Comparison of ENCODE assay signal across 25 cellular contexts in the genomic region with DNA sequence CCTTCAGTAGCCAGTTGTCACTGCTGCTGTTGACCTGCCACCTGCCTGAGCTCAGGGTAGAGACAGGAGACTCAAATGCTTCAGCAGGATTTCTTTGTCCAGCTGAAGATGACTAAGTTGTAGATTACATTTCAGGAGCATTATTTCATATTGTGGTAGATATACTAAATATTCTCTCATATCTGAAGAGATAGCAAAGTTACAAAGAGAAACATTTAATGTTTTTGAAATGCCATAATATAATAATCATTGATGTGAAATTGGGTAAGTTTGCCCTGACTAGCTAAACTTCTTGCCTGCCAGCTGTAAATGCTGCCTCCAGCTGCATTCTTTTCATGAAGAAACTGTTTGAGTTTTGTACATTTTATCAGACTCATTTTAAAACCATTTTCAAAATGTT.
"Had no signal": no experiment of that assay in that cellular context is flagged by ENCODE, and none has a peak within 500 bp of the region (broad histone marks: within the 10 kb centered on the region; RNA-seq: fewer than 3 reads in every experiment).

No MANE protein-coding gene starts in this region.

- DNase-seq: colonic mucosa; cortex of kidney; effector CD8-positive, alpha-beta T cell; effector memory CD8-positive, alpha-beta T cell; endodermal cell; erythroblast; esophagus squamous epithelium; foreskin melanocyte; gastrocnemius medialis; glutamatergic neuron; head of caudate nucleus; heart right ventricle; hippocampal formation; left cardiac atrium; left lung; left ventricle myocardium superior; lower lobe of right lung; mesenchymal stem cell had no signal

- H3K4me1 ChIP-seq: colonic mucosa, esophagus squamous epithelium, gastrocnemius medialis, heart right ventricle, left lung, lower lobe of right lung had no signal

- H3K36me3 Mint-ChIP-seq: mesothelial cell of epicardium had no signal

- H3K4me3 ChIP-seq: colonic mucosa, esophagus squamous epithelium, gastrocnemius medialis, heart right ventricle, left lung, lower lobe of right lung had no signal

- H3K27ac ChIP-seq: colonic mucosa, epithelial cell of prostate, esophagus squamous epithelium, gastrocnemius medialis, heart right ventricle, left lung, lower lobe of right lung had no signal

- H3K27ac Mint-ChIP-seq: dendritic cell treated with granulocyte-macrophage colony-stimulating factor and Interleukin-4, amounts not matched to agents 40 ng/mL and 50 ng/mL, for 4 days; effector memory CD8-positive, alpha-beta T cell; mesothelial cell of epicardium had no signal

- H3K4me1 Mint-ChIP-seq: mesothelial cell of epicardium had no signal

- ATAC-seq: effector memory CD8-positive, alpha-beta T cell; esophagus mucosa; gastrocnemius medialis; heart right ventricle; left cardiac atrium; left lung; left ventricle myocardium superior; lower lobe of right lung had no signal

- H3K36me3 ChIP-seq: colonic mucosa, esophagus squamous epithelium, gastrocnemius medialis, heart right ventricle, left lung, lower lobe of right lung had no signal

- H3K27me3 ChIP-seq: colonic mucosa, esophagus squamous epithelium, gastrocnemius medialis, heart right ventricle, left lung had no signal

- FAIRE-seq: endometrium, islet of Langerhans, keratinocyte had no signal

- H3K9me3 Mint-ChIP-seq: dendritic cell treated with granulocyte-macrophage colony-stimulating factor and Interleukin-4, amounts not matched to agents 40 ng/mL and 50 ng/mL, for 4 days; effector memory CD8-positive, alpha-beta T cell had no signal

- H3K4me3 Mint-ChIP-seq: dendritic cell treated with granulocyte-macrophage colony-stimulating factor and Interleukin-4, amounts not matched to agents 40 ng/mL and 50 ng/mL, for 4 days; effector memory CD8-positive, alpha-beta T cell; endodermal cell; mesothelial cell of epicardium had no signal

- H3K27me3 Mint-ChIP-seq: effector memory CD8-positive, alpha-beta T cell had no signal

- H3K9me3 ChIP-seq: colonic mucosa, esophagus squamous epithelium, gastrocnemius medialis, left lung, lower lobe of right lung had no signal
